In genomic region chr17:12512712-12513355, GRCh38 we compare ENCODE assay signal across 26 cellular contexts.
DNase-seq lines count a peak whose midpoint lies in the region; ATAC-seq and TF ChIP-seq lines count a peak whose summit lies in the region.
"Had no signal": no experiment of that assay in that cellular context is flagged by ENCODE, and none has a peak within 500 bp of the region (broad histone marks: within the 10 kb centered on the region; RNA-seq: fewer than 3 reads in every experiment).

No MANE protein-coding gene starts in this region.

- no peaks in the 10 kb centered on the region for H3K4me1 Mint-ChIP-seq in activated T-cell treated with anti-CD3 and anti-CD28 coated beads, Interleukin-2, amount 50 U/mL, for 72 hours (ENCODE audit: low read depth)
- no peaks in the 10 kb centered on the region for H3K4me1 Mint-ChIP-seq in immature natural killer cell
- H3K4me1 Mint-ChIP-seq: B cell; naive thymus-derived CD4-positive, alpha-beta T cell; stimulated activated memory B cell treated with anti-CD40 and anti-IgM and Interleukin-4, amounts not matched to agents 10 μg/mL and 1 μg/mL and 100 μg/mL, for 72 hours had no signal

- H3K4me3 Mint-ChIP-seq in activated T-cell treated with anti-CD3 and anti-CD28 coated beads, Interleukin-2, amount 50 U/mL, for 72 hours = no peak overlapping the region
- no peak overlapping the region for H3K4me3 Mint-ChIP-seq in immature natural killer cell
- H3K4me3 Mint-ChIP-seq: activated CD8-positive, alpha-beta T cell treated with anti-CD3 and anti-CD28 coated beads, Interleukin-2, amount 10 ng/mL, durations not matched to agents 7 days and 5 days; activated naive CD4-positive, alpha-beta T cell treated with anti-CD3 and anti-CD28 coated beads for 36 hours; activated T-cell treated with anti-CD3 and anti-CD28 coated beads, Interleukin-2, amount 50 U/mL, for 24 hours; B cell; endodermal cell; naive thymus-derived CD4-positive, alpha-beta T cell; stimulated activated memory B cell treated with anti-CD40 and anti-IgM and Interleukin-4, amounts not matched to agents 10 μg/mL and 1 μg/mL and 100 μg/mL, for 72 hours had no signal

- H3K9me3 ChIP-seq in aorta (ENCODE audit: control insufficient read depth, low read length) = no peaks in the 10 kb centered on the region

- no peak for TF ChIP-seq CTCF in astrocyte of the spinal cord (IDR thresholded peaks at IDR 0.05; ENCODE audit: low read depth, low read length)

- ATAC-seq in aorta (ENCODE audit: low FRiP score) (no peak), HG02981 (IDR thresholded peaks at IDR 0.05; ENCODE audit: unreplicated experiment) (no peak)
- no peak for ATAC-seq in activated T-cell treated with anti-CD3 and anti-CD28 coated beads, Interleukin-2, amount 50 U/mL, for 72 hours (replicated peaks in 1 of 2)
- ATAC-seq: activated CD4-positive, CD25-positive, alpha-beta regulatory T cell treated with anti-CD3 and anti-CD28 coated beads, Interleukin-2, amount 50 U/mL, for 24 hours; activated CD8-positive, alpha-beta T cell treated with anti-CD3 and anti-CD28 coated beads, Interleukin-2, amount 10 ng/mL, durations not matched to agents 7 days and 5 days; HepG2; naive thymus-derived CD4-positive, alpha-beta T cell; stimulated activated memory B cell treated with anti-CD40 and anti-IgM and Interleukin-4, amounts not matched to agents 10 μg/mL and 1 μg/mL and 100 μg/mL, for 72 hours had no signal

- intact Hi-C loops in aorta (cut with DNase I) = no loop called here

- H3K36me3 ChIP-seq in aorta (ENCODE audit: control insufficient read depth in 1 of 2, insufficient read depth in 2 of 2, low read length in 1 of 2) = no peaks in the 10 kb centered on the region

- H3K27me3 Mint-ChIP-seq in activated T-cell treated with anti-CD3 and anti-CD28 coated beads, Interleukin-2, amount 50 U/mL, for 72 hours (ENCODE audit: low read depth) = no peaks in the 10 kb centered on the region
- peaks cover 0 to 2% (median 1%) of the 10 kb centered on the region in 3 donors for H3K27me3 Mint-ChIP-seq in immature natural killer cell (ENCODE audit: low read depth in 3 of 3)
- H3K27me3 Mint-ChIP-seq: activated T-cell treated with anti-CD3 and anti-CD28 coated beads, Interleukin-2, amount 50 U/mL, for 24 hours; B cell; naive thymus-derived CD4-positive, alpha-beta T cell; stimulated activated memory B cell treated with anti-CD40 and anti-IgM and Interleukin-4, amounts not matched to agents 10 μg/mL and 1 μg/mL and 100 μg/mL, for 72 hours had no signal

- no peak overlapping the region for H3K4me3 ChIP-seq in astrocyte of the spinal cord (ENCODE audit: low read depth, low read length)
- no peak overlapping the region for H3K4me3 ChIP-seq in aorta (ENCODE audit: low read length in 2 of 2)

- H3K27ac ChIP-seq in aorta (ENCODE audit: low read depth in 1 of 2, low read length in 2 of 2) = peak overlapping the region; percentile 2 to 9

- H3K9me3 Mint-ChIP-seq in activated T-cell treated with anti-CD3 and anti-CD28 coated beads, Interleukin-2, amount 50 U/mL, for 72 hours = peaks cover 5% of the 10 kb centered on the region in 2 donors
- peaks cover 0 to 28% (median 4%) of the 10 kb centered on the region in 6 donors for H3K9me3 Mint-ChIP-seq in immature natural killer cell
- H3K9me3 Mint-ChIP-seq: endodermal cell had no signal

- H3K27me3 ChIP-seq in aorta (ENCODE audit: control insufficient read depth in 1 of 2, insufficient read depth in 2 of 2, low read length in 1 of 2) = no peaks in the 10 kb centered on the region

- in situ Hi-C loops in astrocyte of the spinal cord (cut with HindIII; ENCODE audit: low sequenced_read_pairs) = no loop called here

- H3K36me3 Mint-ChIP-seq in activated T-cell treated with anti-CD3 and anti-CD28 coated beads, Interleukin-2, amount 50 U/mL, for 72 hours (ENCODE audit: insufficient read depth in 2 of 2) = no peaks in the 10 kb centered on the region
- H3K36me3 Mint-ChIP-seq in immature natural killer cell = no peaks in the 10 kb centered on the region
- H3K36me3 Mint-ChIP-seq: naive thymus-derived CD4-positive, alpha-beta T cell; stimulated activated memory B cell treated with anti-CD40 and anti-IgM and Interleukin-4, amounts not matched to agents 10 μg/mL and 1 μg/mL and 100 μg/mL, for 72 hours had no signal

- peak; percentile 34 for DNase-seq in GM04503 (ENCODE audit: low read depth)
- DNase-seq in astrocyte of the spinal cord (ENCODE audit: low read depth, low spot score) = peak; percentile 37
- peak; percentile 56 for DNase-seq in iris pigment epithelial cell (ENCODE audit: low read depth)
- no peak for DNase-seq in aorta
- DNase-seq in activated T-cell treated with anti-CD3 and anti-CD28 coated beads, Interleukin-2, amount 50 U/mL, for 72 hours = no peak
- DNase-seq in immature natural killer cell = no peak
- DNase-seq: activated CD8-positive, alpha-beta T cell treated with anti-CD3 and anti-CD28 coated beads, Interleukin-2, amount 10 ng/mL, durations not matched to agents 7 days and 5 days; activated naive CD4-positive, alpha-beta T cell treated with anti-CD3 and anti-CD28 coated beads for 36 hours; activated T-cell treated with anti-CD3 and anti-CD28 coated beads, Interleukin-2, amount 50 U/mL, for 24 hours; anterior cingulate cortex; COR-L47; endodermal cell; foreskin melanocyte; kidney glomerular epithelial cell; naive thymus-derived CD4-positive, alpha-beta T cell; NCI-H1417; NCI-H510A treated with DMSO at 0.1 percent for 48 hours; posterior cingulate gyrus; RPMI8226; stimulated activated CD4-positive, alpha-beta T cell treated with anti-CD3 and anti-CD28 coated beads, Interleukin-1b, Interleukin-23, amount 100 ng/mL, for 48 hours; T1000 had no signal

- peaks cover 0 to 5% of the 10 kb centered on the region in 2 donors for H3K4me1 ChIP-seq in aorta (ENCODE audit: control insufficient read depth in 1 of 2, insufficient read depth in 2 of 2, low read length in 2 of 2)

- WGBS in aorta, 2 donors = 13 to 20% methylated on average over 4 of the region's 4 CpGs

- H3K27ac Mint-ChIP-seq in activated T-cell treated with anti-CD3 and anti-CD28 coated beads, Interleukin-2, amount 50 U/mL, for 72 hours = no peak overlapping the region
- H3K27ac Mint-ChIP-seq in immature natural killer cell = no peak overlapping the region
- H3K27ac Mint-ChIP-seq: activated CD8-positive, alpha-beta T cell treated with anti-CD3 and anti-CD28 coated beads, Interleukin-2, amount 10 ng/mL, durations not matched to agents 7 days and 5 days; activated naive CD4-positive, alpha-beta T cell treated with anti-CD3 and anti-CD28 coated beads for 36 hours; activated T-cell treated with anti-CD3 and anti-CD28 coated beads, Interleukin-2, amount 50 U/mL, for 24 hours; B cell; endodermal cell; naive thymus-derived CD4-positive, alpha-beta T cell; stimulated activated memory B cell treated with anti-CD40 and anti-IgM and Interleukin-4, amounts not matched to agents 10 μg/mL and 1 μg/mL and 100 μg/mL, for 72 hours had no signal

Comparison
In these comparisons a context has a peak if more than half of its experiments do, and no peak if none do; other contexts are left out.
1. DNase-seq: peak in GM04503 (single experiment), astrocyte of the spinal cord (single experiment) and iris pigment epithelial cell (single experiment); none in aorta (0 of 2), activated T-cell treated with anti-CD3 and anti-CD28 coated beads, Interleukin-2, amount 50 U/mL, for 72 hours (0 of 2) and immature natural killer cell (0 of 3).